2 cellular contexts compared by ENCODE assay signal in the genomic region with DNA sequence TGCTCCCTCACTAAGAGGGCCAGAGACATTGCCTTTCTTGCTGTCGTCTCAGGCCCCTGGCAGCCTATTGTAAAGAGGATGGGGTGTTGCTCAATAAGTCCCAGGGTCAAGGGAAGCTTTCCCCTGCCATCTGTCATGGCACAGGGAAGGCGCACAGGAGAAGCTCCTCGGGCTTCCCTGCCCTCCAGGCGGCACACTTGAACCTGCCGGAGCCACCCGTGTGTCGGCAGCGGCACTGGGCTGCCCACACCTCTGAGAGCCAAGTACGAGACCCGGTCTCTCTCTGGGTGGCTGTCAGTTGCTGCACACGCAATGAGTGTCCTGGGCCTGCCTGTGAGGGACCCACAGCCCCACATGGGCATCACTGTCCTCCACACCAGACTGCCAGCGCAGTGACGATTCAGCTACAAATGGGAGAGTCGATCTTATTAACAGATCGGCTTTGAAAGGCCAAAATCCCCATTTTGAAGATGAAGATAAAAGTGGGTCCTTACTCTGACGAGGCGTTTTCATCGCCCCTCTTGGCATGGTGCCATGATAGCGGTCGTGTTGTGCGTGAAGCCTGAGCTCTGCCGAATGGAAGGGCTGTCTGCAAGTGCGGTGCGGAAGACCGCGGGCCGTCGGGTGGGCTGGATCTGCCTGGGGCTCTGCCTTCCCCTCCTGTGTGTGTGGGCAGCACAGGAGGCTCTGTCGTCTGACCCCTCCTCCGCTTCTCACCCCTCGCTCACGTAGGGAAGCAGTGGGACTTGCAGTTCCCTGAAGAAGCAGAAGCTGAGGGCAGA.
TF ChIP-seq lines count a peak whose summit lies in the region.

No MANE protein-coding gene starts in this region.

TF ChIP-seq in GM12891, 5 proteins besides CTCF, POLR2A, EP300 and RAD21:
- TF ChIP-seq SPI1 (IDR thresholded peaks at IDR 0.05; ENCODE audit: low read depth, low read length), result no peak
- TF ChIP-seq POU2F2 (IDR thresholded peaks at IDR 0.05; ENCODE audit: low read depth, low read length), result no peak
- peak; percentile 59; the same call in 1 of the 2 replicates for TF ChIP-seq POLR2AphosphoS5 (IDR thresholded peaks at IDR 0.05; ENCODE audit: low read depth, low read length)

TF ChIP-seq in GM12878, 131 proteins besides CTCF, POLR2A, EP300 and RAD21:
- no peak for TF ChIP-seq MTA3 (IDR thresholded peaks at IDR 0.05; ENCODE audit: borderline replicate concordance, low read length)
- no peak for TF ChIP-seq FOXM1 (IDR thresholded peaks at IDR 0.05; ENCODE audit: low read depth, low read length)
- TF ChIP-seq, protein P1, sequence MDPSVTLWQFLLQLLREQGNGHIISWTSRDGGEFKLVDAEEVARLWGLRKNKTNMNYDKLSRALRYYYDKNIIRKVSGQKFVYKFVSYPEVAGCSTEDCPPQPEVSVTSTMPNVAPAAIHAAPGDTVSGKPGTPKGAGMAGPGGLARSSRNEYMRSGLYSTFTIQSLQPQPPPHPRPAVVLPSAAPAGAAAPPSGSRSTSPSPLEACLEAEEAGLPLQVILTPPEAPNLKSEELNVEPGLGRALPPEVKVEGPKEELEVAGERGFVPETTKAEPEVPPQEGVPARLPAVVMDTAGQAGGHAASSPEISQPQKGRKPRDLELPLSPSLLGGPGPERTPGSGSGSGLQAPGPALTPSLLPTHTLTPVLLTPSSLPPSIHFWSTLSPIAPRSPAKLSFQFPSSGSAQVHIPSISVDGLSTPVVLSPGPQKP (IDR thresholded peaks at IDR 0.05; ENCODE audit: low read depth, low read length), result no peak
- TF ChIP-seq, protein P2, sequence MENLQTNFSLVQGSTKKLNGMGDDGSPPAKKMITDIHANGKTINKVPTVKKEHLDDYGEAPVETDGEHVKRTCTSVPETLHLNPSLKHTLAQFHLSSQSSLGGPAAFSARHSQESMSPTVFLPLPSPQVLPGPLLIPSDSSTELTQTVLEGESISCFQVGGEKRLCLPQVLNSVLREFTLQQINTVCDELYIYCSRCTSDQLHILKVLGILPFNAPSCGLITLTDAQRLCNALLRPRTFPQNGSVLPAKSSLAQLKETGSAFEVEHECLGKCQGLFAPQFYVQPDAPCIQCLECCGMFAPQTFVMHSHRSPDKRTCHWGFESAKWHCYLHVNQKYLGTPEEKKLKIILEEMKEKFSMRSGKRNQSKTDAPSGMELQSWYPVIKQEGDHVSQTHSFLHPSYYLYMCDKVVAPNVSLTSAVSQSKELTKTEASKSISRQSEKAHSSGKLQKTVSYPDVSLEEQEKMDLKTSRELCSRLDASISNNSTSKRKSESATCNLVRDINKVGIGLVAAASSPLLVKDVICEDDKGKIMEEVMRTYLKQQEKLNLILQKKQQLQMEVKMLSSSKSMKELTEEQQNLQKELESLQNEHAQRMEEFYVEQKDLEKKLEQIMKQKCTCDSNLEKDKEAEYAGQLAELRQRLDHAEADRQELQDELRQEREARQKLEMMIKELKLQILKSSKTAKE (IDR thresholded peaks at IDR 0.05; ENCODE audit: low read depth, poor library complexity, severe bottlenecking), result no peak
- TF ChIP-seq, protein P3, sequence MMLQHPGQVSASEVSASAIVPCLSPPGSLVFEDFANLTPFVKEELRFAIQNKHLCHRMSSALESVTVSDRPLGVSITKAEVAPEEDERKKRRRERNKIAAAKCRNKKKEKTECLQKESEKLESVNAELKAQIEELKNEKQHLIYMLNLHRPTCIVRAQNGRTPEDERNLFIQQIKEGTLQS (IDR thresholded peaks at IDR 0.05; ENCODE audit: borderline replicate concordance, extremely low read depth, low read depth, low read length), result no peak
- TF ChIP-seq TAF1 (IDR thresholded peaks at IDR 0.05; ENCODE audit: borderline replicate concordance, low read depth, low read length), result no peak
- TF ChIP-seq TBL1XR1 (IDR thresholded peaks at IDR 0.05; ENCODE audit: low read depth, low read length), result no peak
- TF ChIP-seq, protein P4, sequence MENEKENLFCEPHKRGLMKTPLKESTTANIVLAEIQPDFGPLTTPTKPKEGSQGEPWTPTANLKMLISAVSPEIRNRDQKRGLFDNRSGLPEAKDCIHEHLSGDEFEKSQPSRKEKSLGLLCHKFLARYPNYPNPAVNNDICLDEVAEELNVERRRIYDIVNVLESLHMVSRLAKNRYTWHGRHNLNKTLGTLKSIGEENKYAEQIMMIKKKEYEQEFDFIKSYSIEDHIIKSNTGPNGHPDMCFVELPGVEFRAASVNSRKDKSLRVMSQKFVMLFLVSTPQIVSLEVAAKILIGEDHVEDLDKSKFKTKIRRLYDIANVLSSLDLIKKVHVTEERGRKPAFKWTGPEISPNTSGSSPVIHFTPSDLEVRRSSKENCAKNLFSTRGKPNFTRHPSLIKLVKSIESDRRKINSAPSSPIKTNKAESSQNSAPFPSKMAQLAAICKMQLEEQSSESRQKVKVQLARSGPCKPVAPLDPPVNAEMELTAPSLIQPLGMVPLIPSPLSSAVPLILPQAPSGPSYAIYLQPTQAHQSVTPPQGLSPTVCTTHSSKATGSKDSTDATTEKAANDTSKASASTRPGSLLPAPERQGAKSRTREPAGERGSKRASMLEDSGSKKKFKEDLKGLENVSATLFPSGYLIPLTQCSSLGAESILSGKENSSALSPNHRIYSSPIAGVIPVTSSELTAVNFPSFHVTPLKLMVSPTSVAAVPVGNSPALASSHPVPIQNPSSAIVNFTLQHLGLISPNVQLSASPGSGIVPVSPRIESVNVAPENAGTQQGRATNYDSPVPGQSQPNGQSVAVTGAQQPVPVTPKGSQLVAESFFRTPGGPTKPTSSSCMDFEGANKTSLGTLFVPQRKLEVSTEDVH (IDR thresholded peaks at IDR 0.05; ENCODE audit: low read depth, partially characterized antibody), result no peak
- no peak for TF ChIP-seq ZNF24 (IDR thresholded peaks at IDR 0.05)
- no peak for TF ChIP-seq CEBPB (IDR thresholded peaks at IDR 0.05; ENCODE audit: borderline replicate concordance in 1 of 2, low read depth in 2 of 2, low read length in 2 of 2)
- TF ChIP-seq SIN3A (IDR thresholded peaks at IDR 0.05; ENCODE audit: low read depth, low read length), result no peak
- no peak for TF ChIP-seq SMARCA5 (IDR thresholded peaks at IDR 0.05)
- no peak for TF ChIP-seq LARP7 (IDR thresholded peaks at IDR 0.05)
- TF ChIP-seq, protein P5, sequence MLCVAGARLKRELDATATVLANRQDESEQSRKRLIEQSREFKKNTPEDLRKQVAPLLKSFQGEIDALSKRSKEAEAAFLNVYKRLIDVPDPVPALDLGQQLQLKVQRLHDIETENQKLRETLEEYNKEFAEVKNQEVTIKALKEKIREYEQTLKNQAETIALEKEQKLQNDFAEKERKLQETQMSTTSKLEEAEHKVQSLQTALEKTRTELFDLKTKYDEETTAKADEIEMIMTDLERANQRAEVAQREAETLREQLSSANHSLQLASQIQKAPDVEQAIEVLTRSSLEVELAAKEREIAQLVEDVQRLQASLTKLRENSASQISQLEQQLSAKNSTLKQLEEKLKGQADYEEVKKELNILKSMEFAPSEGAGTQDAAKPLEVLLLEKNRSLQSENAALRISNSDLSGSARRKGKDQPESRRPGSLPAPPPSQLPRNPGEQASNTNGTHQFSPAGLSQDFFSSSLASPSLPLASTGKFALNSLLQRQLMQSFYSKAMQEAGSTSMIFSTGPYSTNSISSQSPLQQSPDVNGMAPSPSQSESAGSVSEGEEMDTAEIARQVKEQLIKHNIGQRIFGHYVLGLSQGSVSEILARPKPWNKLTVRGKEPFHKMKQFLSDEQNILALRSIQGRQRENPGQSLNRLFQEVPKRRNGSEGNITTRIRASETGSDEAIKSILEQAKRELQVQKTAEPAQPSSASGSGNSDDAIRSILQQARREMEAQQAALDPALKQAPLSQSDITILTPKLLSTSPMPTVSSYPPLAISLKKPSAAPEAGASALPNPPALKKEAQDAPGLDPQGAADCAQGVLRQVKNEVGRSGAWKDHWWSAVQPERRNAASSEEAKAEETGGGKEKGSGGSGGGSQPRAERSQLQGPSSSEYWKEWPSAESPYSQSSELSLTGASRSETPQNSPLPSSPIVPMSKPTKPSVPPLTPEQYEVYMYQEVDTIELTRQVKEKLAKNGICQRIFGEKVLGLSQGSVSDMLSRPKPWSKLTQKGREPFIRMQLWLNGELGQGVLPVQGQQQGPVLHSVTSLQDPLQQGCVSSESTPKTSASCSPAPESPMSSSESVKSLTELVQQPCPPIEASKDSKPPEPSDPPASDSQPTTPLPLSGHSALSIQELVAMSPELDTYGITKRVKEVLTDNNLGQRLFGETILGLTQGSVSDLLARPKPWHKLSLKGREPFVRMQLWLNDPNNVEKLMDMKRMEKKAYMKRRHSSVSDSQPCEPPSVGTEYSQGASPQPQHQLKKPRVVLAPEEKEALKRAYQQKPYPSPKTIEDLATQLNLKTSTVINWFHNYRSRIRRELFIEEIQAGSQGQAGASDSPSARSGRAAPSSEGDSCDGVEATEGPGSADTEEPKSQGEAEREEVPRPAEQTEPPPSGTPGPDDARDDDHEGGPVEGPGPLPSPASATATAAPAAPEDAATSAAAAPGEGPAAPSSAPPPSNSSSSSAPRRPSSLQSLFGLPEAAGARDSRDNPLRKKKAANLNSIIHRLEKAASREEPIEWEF (IDR thresholded peaks at IDR 0.05; ENCODE audit: insufficient replicate concordance, low read depth, low read length), result no peak
- no peak for TF ChIP-seq FOXK2 (IDR thresholded peaks at IDR 0.05)
